In the genomic region with DNA sequence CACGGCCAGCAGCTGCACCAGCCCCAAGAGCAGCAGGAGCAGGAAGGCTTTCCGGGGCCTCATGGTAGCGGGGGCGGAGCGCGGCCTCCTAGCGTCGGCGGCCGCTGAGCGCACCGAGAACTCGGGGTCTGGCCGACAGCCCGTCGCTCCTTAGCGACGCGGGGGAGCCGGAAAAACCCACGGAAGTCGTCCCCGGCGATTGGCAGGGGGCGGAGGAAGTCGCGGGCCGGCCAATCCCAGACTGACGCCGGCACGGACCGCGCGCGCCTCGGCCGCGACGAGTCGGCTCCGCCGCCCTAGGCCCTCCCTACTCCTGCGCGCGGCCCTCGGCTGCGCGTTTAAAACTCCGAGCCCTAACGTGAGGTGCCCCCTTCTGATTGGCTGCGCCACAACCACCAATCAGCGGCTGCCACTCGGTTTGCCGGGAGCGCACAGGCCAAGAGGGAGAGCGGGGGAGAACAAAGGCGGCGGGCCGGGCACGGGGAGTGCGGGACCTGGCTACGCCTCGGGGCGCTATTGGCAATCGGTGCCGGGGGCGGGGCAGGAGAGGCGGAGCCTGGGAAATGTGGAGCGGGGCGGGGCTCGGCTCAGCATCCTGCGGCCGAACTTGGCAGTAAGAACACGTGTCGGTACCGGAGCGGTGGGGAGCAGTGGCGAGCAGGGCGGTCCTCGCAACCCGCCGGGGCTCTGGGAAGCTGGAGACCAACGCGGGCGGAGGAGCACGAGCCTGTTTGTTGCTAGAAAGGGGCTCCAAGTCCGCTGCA, we compare ENCODE assay signal across 8 cellular contexts. TPM values are rescaled to one million over a fixed set of nuclear protein-coding genes. Genes with fewer than 3 reads are reported as not detected.
DNase-seq lines count a peak whose midpoint lies in the region; ATAC-seq and TF ChIP-seq lines count a peak whose summit lies in the region.

A gene with protein sequence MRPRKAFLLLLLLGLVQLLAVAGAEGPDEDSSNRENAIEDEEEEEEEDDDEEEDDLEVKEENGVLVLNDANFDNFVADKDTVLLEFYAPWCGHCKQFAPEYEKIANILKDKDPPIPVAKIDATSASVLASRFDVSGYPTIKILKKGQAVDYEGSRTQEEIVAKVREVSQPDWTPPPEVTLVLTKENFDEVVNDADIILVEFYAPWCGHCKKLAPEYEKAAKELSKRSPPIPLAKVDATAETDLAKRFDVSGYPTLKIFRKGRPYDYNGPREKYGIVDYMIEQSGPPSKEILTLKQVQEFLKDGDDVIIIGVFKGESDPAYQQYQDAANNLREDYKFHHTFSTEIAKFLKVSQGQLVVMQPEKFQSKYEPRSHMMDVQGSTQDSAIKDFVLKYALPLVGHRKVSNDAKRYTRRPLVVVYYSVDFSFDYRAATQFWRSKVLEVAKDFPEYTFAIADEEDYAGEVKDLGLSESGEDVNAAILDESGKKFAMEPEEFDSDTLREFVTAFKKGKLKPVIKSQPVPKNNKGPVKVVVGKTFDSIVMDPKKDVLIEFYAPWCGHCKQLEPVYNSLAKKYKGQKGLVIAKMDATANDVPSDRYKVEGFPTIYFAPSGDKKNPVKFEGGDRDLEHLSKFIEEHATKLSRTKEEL (minus strand): TSS at position 160 of the 764 bp plus-strand sequence. CDS start 97 bp downstream, at position 63.

- no peaks in the 10 kb centered on the region for H3K27me3 ChIP-seq in spleen (replicated peaks in 1 of 7)

- TF ChIP-seq POLR2A in spleen (IDR thresholded peaks at IDR 0.05): peak in 2 of 3 donors; percentile 47 to 92

- H3K4me3 ChIP-seq in AG10803 (ENCODE audit: low read length) (peak within 1 kb of the TSS; percentile 83), spleen (peak within 1 kb of the TSS; percentile 80 to 94 (median 88))

- 0 to 1% (median 0%) methylated on average over 31 to 87 of the region's 87 CpGs for WGBS in spleen, 5 donors

- ATAC-seq in GM19023 (IDR thresholded peaks at IDR 0.05; ENCODE audit: unreplicated experiment) (peak; percentile 89), HG03280 (IDR thresholded peaks at IDR 0.05; ENCODE audit: unreplicated experiment) (peak; percentile 93)

- peaks cover 0 to 4% (median 0%) of the 10 kb centered on the region in 6 donors for H3K36me3 ChIP-seq in spleen

- TF ChIP-seq CTCF in AG10803 (conservative IDR thresholded peaks at IDR 0.05; ENCODE audit: low read length) (peak; percentile 23), spleen (IDR thresholded peaks at IDR 0.05 in 8 of 11, conservative IDR thresholded peaks at IDR 0.05 in 3 of 11) (peak in 9 of 11 experiments; percentile 14 to 65 (median 43))

- peaks cover 12 to 57% (median 37%) of the 10 kb centered on the region in 6 donors for H3K4me1 ChIP-seq in spleen

- H3K27ac ChIP-seq in spleen: peak within 1 kb of the TSS; percentile 82 to 94 (median 92)

- intact Hi-C loops in spleen (cut with DNase I; ENCODE audit: low total_unique reads): no loop called here

- peak; percentile 99 for DNase-seq in AG10803 (ENCODE audit: low read depth)
- DNase-seq in NCI-H345 treated with DMSO at 0.1 percent for 48 hours (lab: John Stamatoyannopoulos, UW; ENCODE audit: unreplicated experiment): peak; percentile 93
- DNase-seq in activated CD4-positive, CD25-positive, alpha-beta regulatory T cell (lab: John Stamatoyannopoulos, UW): peak; percentile 99
- DNase-seq in central memory CD4-positive, alpha-beta T cell: peak; percentile 99
- DNase-seq in inferior parietal cortex (ENCODE audit: extremely low spot score): peak; percentile 98
- DNase-seq in spleen: peak; percentile 100

- no peaks in the 10 kb centered on the region for H3K9me3 ChIP-seq in spleen

RNA-seq across cellular contexts. Expression of the gene that starts here (rescaled TPM):
- 100 to 1,000 TPM in 3 of 7 donors, 10 to 100 TPM in 4; 81.1 to 160 (median 90.0) TPM for total RNA-seq in spleen
- polyA plus RNA-seq in spleen: 10 to 100 TPM; 21.6 to 33.2 (median 33.2) TPM

Comparison
In these comparisons a context has a peak if more than half of its experiments do, and no peak if none do; other contexts are left out.
1. Peak in every context shown above with its lines: DNase-seq, ATAC-seq, H3K4me3 ChIP-seq and H3K27ac ChIP-seq.